In genomic region chr12:6042447-6042846, GRCh38 we compare ENCODE assay signal across 26 cellular contexts.
"Had no signal": no experiment of that assay in that cellular context is flagged by ENCODE, and none has a peak within 500 bp of the region (broad histone marks: within the 10 kb centered on the region; RNA-seq: fewer than 3 reads in every experiment).

No MANE protein-coding gene starts in this region.

- H3K4me3 Mint-ChIP-seq: effector memory CD8-positive, alpha-beta T cell; mesothelial cell of epicardium; naive B cell; natural killer cell treated with Interleukin-12 subunit alpha and Interleukin-12 subunit beta and Interleukin-15 and Interleukin-18, amount 100 ng/mL, for 72 hours; neural crest cell; type B pancreatic cell had no signal

- ATAC-seq: effector memory CD8-positive, alpha-beta T cell; gastrocnemius medialis; left lobe of liver; mucosa of descending colon; natural killer cell treated with Interleukin-12 subunit alpha and Interleukin-12 subunit beta and Interleukin-15 and Interleukin-18, amount 100 ng/mL, for 72 hours; sciatic nerve had no signal

- DNase-seq: cortex of kidney; effector memory CD8-positive, alpha-beta T cell; foreskin fibroblast; gastrocnemius medialis; head of caudate nucleus; kidney; mucosa of descending colon; naive B cell; stimulated activated CD4-positive, alpha-beta T cell treated with anti-CD3 and anti-CD28 coated beads, Interleukin-12 subunit alpha, Interleukin-12 subunit beta, amount 100 ng/mL, for 4 hours; stimulated activated CD4-positive, alpha-beta T cell treated with anti-CD3 and anti-CD28 coated beads, Interleukin-1b, Interleukin-23, amount 100 ng/mL, for 48 hours; stimulated activated CD4-positive, alpha-beta T cell treated with anti-CD3 and anti-CD28 coated beads, Interleukin-4, amount 100 ng/mL, for 1 hour; stimulated activated CD8-positive, alpha-beta memory T cell treated with anti-CD3 and anti-CD28 coated beads, Interleukin-4, amount 100 ng/mL, for 48 hours; stimulated activated naive CD4-positive, alpha-beta T cell; stomach; tibial artery had no signal

- H3K36me3 ChIP-seq: gastrocnemius medialis, neutrophil, stomach, tibial artery had no signal

- H3K36me3 Mint-ChIP-seq: mesothelial cell of epicardium; naive B cell; natural killer cell treated with Interleukin-12 subunit alpha and Interleukin-12 subunit beta and Interleukin-15 and Interleukin-18, amount 100 ng/mL, for 72 hours; type B pancreatic cell had no signal

- H3K9ac ChIP-seq: parathyroid adenoma had no signal

- H3K27ac Mint-ChIP-seq: effector memory CD8-positive, alpha-beta T cell; mesothelial cell of epicardium; natural killer cell treated with Interleukin-12 subunit alpha and Interleukin-12 subunit beta and Interleukin-15 and Interleukin-18, amount 100 ng/mL, for 72 hours; progenitor cell of endocrine pancreas; type B pancreatic cell had no signal

- H3K4me1 Mint-ChIP-seq: mesothelial cell of epicardium had no signal

- H3K4me2 ChIP-seq: smooth muscle cell had no signal

- H3K4me1 ChIP-seq: gastrocnemius medialis, parathyroid adenoma, stomach, tibial artery had no signal

- H2AFZ ChIP-seq: parathyroid adenoma had no signal

- H3K9me3 Mint-ChIP-seq: effector memory CD8-positive, alpha-beta T cell; mesothelial cell of epicardium; natural killer cell treated with Interleukin-12 subunit alpha and Interleukin-12 subunit beta and Interleukin-15 and Interleukin-18, amount 100 ng/mL, for 72 hours; neural crest cell had no signal

- H3K4me3 ChIP-seq: gastrocnemius medialis, lung, mucosa of descending colon, smooth muscle cell, stomach, tibial artery had no signal

- H3K9me3 ChIP-seq: gastrocnemius medialis, mucosa of descending colon, neutrophil, stomach, tibial artery had no signal

- H3K27me3 ChIP-seq: gastrocnemius medialis, neutrophil, tibial artery had no signal

- H3K79me2 ChIP-seq: parathyroid adenoma had no signal

- H3K27ac ChIP-seq: gastrocnemius medialis, neutrophil, parathyroid adenoma, stomach, tibial artery had no signal
